1 cellular context compared by ENCODE assay signal in genomic region chr22:48068323-48068722, GRCh38.
TF ChIP-seq lines count a peak whose summit lies in the region.

No MANE protein-coding gene starts in this region.

TF ChIP-seq in GM23338, 12 proteins besides CTCF, POLR2A, EP300 and RAD21 (continued from another document):
- no peak for TF ChIP-seq ZNF462 (CRISPR knock-in tag; IDR thresholded peaks at IDR 0.05)
- TF ChIP-seq ZNF331 (CRISPR knock-in tag; IDR thresholded peaks at IDR 0.05; ENCODE audit: low read depth) = no peak
- no peak for TF ChIP-seq POLR2AphosphoS5 (IDR thresholded peaks at IDR 0.05; ENCODE audit: low read depth)
- TF ChIP-seq EZH2 (IDR thresholded peaks at IDR 0.05; ENCODE audit: low read depth, unreplicated experiment) = no peak
- TF ChIP-seq ZNF114 (CRISPR knock-in tag; IDR thresholded peaks at IDR 0.05) = no peak
TF ChIP-seq in GM23338: peak in this region for 0.
